ENCODE assay signal across 16 cellular contexts in the genomic region with DNA sequence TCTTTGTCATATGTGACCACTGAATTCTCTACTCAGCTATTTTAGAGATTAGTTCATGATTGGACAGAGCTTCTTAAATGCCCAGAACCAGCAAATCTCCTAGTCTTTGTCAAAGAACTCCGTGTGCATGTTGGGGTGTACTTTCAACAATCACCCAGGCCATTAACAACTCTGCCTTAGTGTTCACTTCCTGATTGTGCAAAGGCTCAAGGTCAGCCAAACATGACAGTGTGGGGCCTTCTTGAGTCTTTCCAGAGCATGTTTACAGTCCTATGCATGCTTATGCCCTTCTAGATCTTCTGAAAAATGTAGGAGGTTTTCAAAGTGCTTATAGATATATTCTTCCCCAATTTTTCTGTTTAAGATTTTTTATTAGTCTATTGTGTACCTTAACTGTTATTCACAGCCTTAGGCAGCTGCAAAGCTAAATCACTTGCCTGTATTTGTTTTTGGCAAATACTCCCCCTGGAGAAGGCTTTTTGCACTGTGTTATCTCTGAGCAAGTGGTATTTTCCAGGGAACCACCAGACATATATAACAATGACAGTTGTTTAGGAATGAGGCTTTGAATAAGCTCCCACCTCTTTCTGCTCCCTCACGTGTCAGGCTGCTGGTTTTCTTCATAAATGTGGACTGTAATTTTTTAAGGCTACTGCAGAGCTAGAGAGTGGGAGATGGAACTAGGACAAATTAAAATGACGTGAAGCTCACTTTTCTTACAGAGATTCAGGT. TPM values are rescaled to one million over a fixed set of nuclear protein-coding genes. Genes with fewer than 3 reads are reported as not detected.
DNase-seq lines count a peak whose midpoint lies in the region; ATAC-seq lines count a peak whose summit lies in the region.
"Had no signal": no experiment of that assay in that cellular context is flagged by ENCODE, and none has a peak within 500 bp of the region (broad histone marks: within the 10 kb centered on the region; RNA-seq: fewer than 3 reads in every experiment).

No MANE protein-coding gene starts in this region.

- no peaks in the 10 kb centered on the region for H3K36me3 ChIP-seq in MG63
- H3K36me3 ChIP-seq: BE2C, HAP-1 had no signal

- H3K9me3 ChIP-seq in MG63: no peaks in the 10 kb centered on the region
- H3K9me3 ChIP-seq: BE2C, HAP-1 had no signal

- intact Hi-C loops in left colon (cut with DNase I, micrococcal nuclease): no loop called here
- intact Hi-C loops in Right ventricle myocardium superior (cut with DNase I): no loop called here

- no peaks in the 10 kb centered on the region for H3K27me3 ChIP-seq in MG63
- H3K27me3 ChIP-seq: BE2C had no signal

- no peak overlapping the region for H3K4me3 ChIP-seq in MG63
- H3K4me3 ChIP-seq: HAP-1, K562 had no signal

- ATAC-seq in left colon: peak; percentile 51
- ATAC-seq in Right ventricle myocardium superior (ENCODE audit: poor library complexity): no peak
- ATAC-seq: K562 had no signal

- in situ Hi-C loops in SK-MEL-5 (cut with HindIII; ENCODE audit: low pct_unique_long_range_greater_than_20kb, low sequenced_read_pairs): no loop called here

- DNase-seq in NCI-H748 (lab: John Stamatoyannopoulos, UW; ENCODE audit: unreplicated experiment): peak; percentile 26
- no peak for DNase-seq in NCI-H748 treated with DMSO at 0.1 percent for 48 hours (lab: John Stamatoyannopoulos, UW)
- DNase-seq in SK-MEL-5 (ENCODE audit: low read depth, low spot score): peak; percentile 1
- no peak for DNase-seq in left colon
- DNase-seq in SW 1271 (lab: John Stamatoyannopoulos, UW): no peak
- no peak for DNase-seq in activated CD8-positive, alpha-beta memory T cell treated with anti-CD3 and anti-CD28 coated beads for 24 hours
- DNase-seq in Right ventricle myocardium superior: no peak
- DNase-seq in MG63: no peak
- DNase-seq: BE2C; CD4-positive, CD25-positive, alpha-beta regulatory T cell; COR-L47; NCI-H1417; NCI-H1930; NCI-H510A had no signal

RNA-seq across cellular contexts. Expression of gene DRP2, which starts 24.0 kb away (rescaled TPM):
- total RNA-seq in SK-MEL-5 (2014; rRNA removed; shearing (Covaris generic)): 0.08 TPM in 2 replicates
- polyA plus RNA-seq in SK-MEL-5 (2015; cell fraction: cytosol; rRNA removed): 0.02 and 0.67 TPM in 2 replicates
- 0.79 and 1.5 TPM in 2 replicates for polyA plus RNA-seq in SK-MEL-5 (2015; cell fraction: nucleus; rRNA removed)
- total RNA-seq in left colon (under 1 TPM; 0.21 to 0.73 TPM), Right ventricle myocardium superior (0.05 TPM)
- total RNA-seq in MG63 (2014; rRNA removed; shearing (Covaris generic); ENCODE audit: low replicate concordance): not detected in 2 replicates

Comparison
In these comparisons a context has a peak if more than half of its experiments do, and no peak if none do; other contexts are left out.
1. DNase-seq: peak in NCI-H748 (single experiment) and SK-MEL-5 (single experiment); none in NCI-H748 treated with DMSO at 0.1 percent for 48 hours (single experiment), left colon (0 of 2), SW 1271 (0 of 2), activated CD8-positive, alpha-beta memory T cell treated with anti-CD3 and anti-CD28 coated beads for 24 hours (single experiment), Right ventricle myocardium superior (single experiment) and MG63 (single experiment).